14 cellular contexts compared by ENCODE assay signal in genomic region chr7:102205915-102206314, GRCh38.
A peak's percentile ranks its signal among the peaks of the same experiment; 100 is the strongest.
DNase-seq lines count a peak whose midpoint lies in the region; ATAC-seq and TF ChIP-seq lines count a peak whose summit lies in the region.
"Had no signal": no experiment of that assay in that cellular context is flagged by ENCODE, and none has a peak within 500 bp of the region (broad histone marks: within the 10 kb centered on the region; RNA-seq: fewer than 3 reads in every experiment).

No MANE protein-coding gene starts in this region.

- H3K9me2 ChIP-seq in GM23338 (ENCODE audit: insufficient read depth): no peaks in the 10 kb centered on the region

- no peak overlapping the region for H3K4me3 Mint-ChIP-seq in GM23338
- no peak overlapping the region for H3K4me3 Mint-ChIP-seq in neural progenitor cell
- no peak overlapping the region for H3K4me3 Mint-ChIP-seq in stimulated activated memory B cell treated with anti-CD40 and anti-IgM and Interleukin-4, amounts not matched to agents 10 μg/mL and 1 μg/mL and 100 μg/mL, for 72 hours
- H3K4me3 Mint-ChIP-seq: B cell; CD4-positive, alpha-beta memory T cell; HFFc6 had no signal

- no peak overlapping the region for H2AFZ ChIP-seq in GM23338
- no peak overlapping the region for H2AFZ ChIP-seq in neural progenitor cell (replicated peaks)

- H3K4me1 ChIP-seq in GM23338 (ENCODE audit: insufficient read depth) (no peaks in the 10 kb centered on the region), neural progenitor cell (peaks cover 7% of the 10 kb centered on the region)

- H3K36me3 ChIP-seq in GM23338 (ENCODE audit: insufficient read depth) (no peaks in the 10 kb centered on the region; the same call in 1 of the 2 replicates), neural progenitor cell (no peaks in the 10 kb centered on the region)

- H3K27ac Mint-ChIP-seq in GM23338 (0 out of 2 replicates have a peak overlapping the region, but pooled peaks have one; percentile 4), neural progenitor cell (peak overlapping the region; percentile 86)
- H3K27ac Mint-ChIP-seq in stimulated activated memory B cell treated with anti-CD40 and anti-IgM and Interleukin-4, amounts not matched to agents 10 μg/mL and 1 μg/mL and 100 μg/mL, for 72 hours: no peak overlapping the region
- H3K27ac Mint-ChIP-seq: B cell, HFFc6 had no signal

- H3K9me3 ChIP-seq in neural progenitor cell (ENCODE audit: low read depth): no peaks in the 10 kb centered on the region

- no peaks in the 10 kb centered on the region for H3K27me3 Mint-ChIP-seq in GM23338 (ENCODE audit: insufficient read depth, low read depth, poor library complexity)
- peaks cover 5% of the 10 kb centered on the region for H3K27me3 Mint-ChIP-seq in neural progenitor cell (ENCODE audit: insufficient read depth, low read depth)
- H3K27me3 Mint-ChIP-seq in stimulated activated memory B cell treated with anti-CD40 and anti-IgM and Interleukin-4, amounts not matched to agents 10 μg/mL and 1 μg/mL and 100 μg/mL, for 72 hours: no peaks in the 10 kb centered on the region
- H3K27me3 Mint-ChIP-seq: B cell; CD4-positive, alpha-beta memory T cell had no signal

- no peaks in the 10 kb centered on the region for H3K79me2 ChIP-seq in GM23338 (replicated peaks; ENCODE audit: insufficient read depth)
- no peaks in the 10 kb centered on the region for H3K79me2 ChIP-seq in neural progenitor cell (ENCODE audit: low read depth)

- H4K20me1 ChIP-seq in GM23338 (replicated peaks; ENCODE audit: insufficient read depth) (no peaks in the 10 kb centered on the region; the same call in none of the 2 replicates), neural progenitor cell (ENCODE audit: low read depth) (peaks cover 24% of the 10 kb centered on the region)

- H3K27me3 ChIP-seq in GM23338 (ENCODE audit: insufficient read depth): no peaks in the 10 kb centered on the region
- H3K27me3 ChIP-seq in neural progenitor cell: no peaks in the 10 kb centered on the region

- ATAC-seq in GM23338: no peak
- no peak for ATAC-seq in stimulated activated memory B cell treated with anti-CD40 and anti-IgM and Interleukin-4, amounts not matched to agents 10 μg/mL and 1 μg/mL and 100 μg/mL, for 72 hours

- H3K36me3 Mint-ChIP-seq in GM23338 (ENCODE audit: low read depth) (peaks cover 53% of the 10 kb centered on the region), neural progenitor cell (peaks cover 27% of the 10 kb centered on the region)
- peaks cover 72% of the 10 kb centered on the region for H3K36me3 Mint-ChIP-seq in stimulated activated memory B cell treated with anti-CD40 and anti-IgM and Interleukin-4, amounts not matched to agents 10 μg/mL and 1 μg/mL and 100 μg/mL, for 72 hours

- no peak for DNase-seq in GM23338 (ENCODE audit: low spot score)
- no peak for DNase-seq in neural progenitor cell (ENCODE audit: low spot score)
- DNase-seq in superior temporal gyrus (ENCODE audit: extremely low spot score): peak; percentile 24
- DNase-seq in G401 (ENCODE audit: low spot score): no peak
- DNase-seq in stimulated activated naive CD4-positive, alpha-beta T cell treated with Interleukin-2 at 50 U/mL for 16 hours (lab: John Stamatoyannopoulos, UW): no peak
- DNase-seq in SW 1271 (lab: John Stamatoyannopoulos, UW): no peak
- DNase-seq: ACHN; CD4-positive, alpha-beta memory T cell; DMS79; HCEC 1CT; HFFc6 had no signal

- H3K4me2 ChIP-seq in GM23338 (no peak overlapping the region), neural progenitor cell (no peak overlapping the region)

- TF ChIP-seq CTCF in GM23338 (conservative IDR thresholded peaks at IDR 0.05; ENCODE audit: low read depth in 2 of 2): no peak
- no peak for TF ChIP-seq CTCF in neural progenitor cell (IDR thresholded peaks at IDR 0.05)

- no peak overlapping the region for H3K27ac ChIP-seq in GM23338 (ENCODE audit: low read depth)
- H3K27ac ChIP-seq in cingulate gyrus (ENCODE audit: low read depth, low read length): peak overlapping the region; percentile 4
- H3K27ac ChIP-seq in neural progenitor cell: no peak overlapping the region

- H3K4me3 ChIP-seq in GM23338 (no peak overlapping the region), neural progenitor cell (no peak overlapping the region)

- no peak overlapping the region for H3K9ac ChIP-seq in neural progenitor cell

- H3K4me1 Mint-ChIP-seq in GM23338 (no peaks in the 10 kb centered on the region), neural progenitor cell (peaks cover 9% of the 10 kb centered on the region)
- H3K4me1 Mint-ChIP-seq in stimulated activated memory B cell treated with anti-CD40 and anti-IgM and Interleukin-4, amounts not matched to agents 10 μg/mL and 1 μg/mL and 100 μg/mL, for 72 hours: peaks cover 4% of the 10 kb centered on the region
- H3K4me1 Mint-ChIP-seq: CD4-positive, alpha-beta memory T cell had no signal

- no peaks in the 10 kb centered on the region for H3F3A ChIP-seq in GM23338 (replicated peaks; ENCODE audit: low read depth)
- peaks cover 5% of the 10 kb centered on the region for H3F3A ChIP-seq in neural progenitor cell (ENCODE audit: low read depth)

- H3K9me3 Mint-ChIP-seq in GM23338 (no peaks in the 10 kb centered on the region), neural progenitor cell (no peaks in the 10 kb centered on the region)
- H3K9me3 Mint-ChIP-seq in stimulated activated memory B cell treated with anti-CD40 and anti-IgM and Interleukin-4, amounts not matched to agents 10 μg/mL and 1 μg/mL and 100 μg/mL, for 72 hours: no peaks in the 10 kb centered on the region
- H3K9me3 Mint-ChIP-seq: CD4-positive, alpha-beta memory T cell; HFFc6 had no signal

- in situ Hi-C loops in G401 (cut with HindIII; ENCODE audit: low sequenced_read_pairs): no loop called here

TF ChIP-seq in GM23338, 12 proteins besides CTCF, POLR2A, EP300 and RAD21 (continues in another document):
- no peak for TF ChIP-seq NANOG (IDR thresholded peaks at IDR 0.05; ENCODE audit: borderline replicate concordance)
- TF ChIP-seq ZNF462 (CRISPR knock-in tag; IDR thresholded peaks at IDR 0.05): no peak
- no peak for TF ChIP-seq POLR2AphosphoS5 (IDR thresholded peaks at IDR 0.05; ENCODE audit: low read depth)
- no peak for TF ChIP-seq JUNB (IDR thresholded peaks at IDR 0.05; ENCODE audit: unreplicated experiment)
